11 cellular contexts compared by ENCODE assay signal in the genomic region with DNA sequence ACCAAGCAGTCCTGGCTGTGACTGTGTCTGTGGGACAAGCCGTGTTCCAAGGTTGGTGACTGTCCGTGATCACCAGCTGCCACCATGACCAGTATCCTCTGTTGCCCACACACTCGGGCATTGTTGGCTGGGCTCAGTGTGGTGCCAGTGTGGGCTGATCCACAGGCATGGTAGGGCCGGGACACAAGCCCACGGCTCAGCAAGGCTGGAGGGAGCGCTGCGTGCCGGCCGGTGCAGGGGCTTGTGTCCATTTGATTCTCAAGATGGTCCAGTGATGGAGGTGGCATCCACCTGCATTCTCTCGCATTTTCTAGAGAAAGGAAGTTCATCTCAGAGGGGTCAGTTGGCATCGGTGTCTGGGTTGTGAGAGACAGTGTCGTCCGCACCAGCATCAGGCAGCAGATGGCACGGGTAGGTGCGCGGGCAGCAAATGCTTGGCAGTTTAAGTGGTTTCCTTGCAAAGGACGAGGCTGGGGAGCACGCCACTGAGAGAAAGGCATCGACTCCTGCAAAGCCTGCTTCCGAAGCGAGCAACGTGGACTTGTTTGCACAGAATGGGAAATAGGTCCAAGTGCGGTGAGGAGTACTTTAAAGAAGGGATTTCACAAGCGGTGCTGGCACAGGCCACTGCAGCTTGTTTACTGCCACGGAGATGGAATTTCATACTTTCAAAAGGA. TPM values are rescaled to one million over a fixed set of nuclear protein-coding genes. Genes with fewer than 3 reads are reported as not detected.
DNase-seq lines count a peak whose midpoint lies in the region; ATAC-seq and TF ChIP-seq lines count a peak whose summit lies in the region.
"Had no signal": no experiment of that assay in that cellular context is flagged by ENCODE, and none has a peak within 500 bp of the region (broad histone marks: within the 10 kb centered on the region; RNA-seq: fewer than 3 reads in every experiment).

No MANE protein-coding gene starts in this region.

- peak overlapping the region; percentile 98 for H3K27ac Mint-ChIP-seq in HFFc6
- no peak overlapping the region for H3K27ac Mint-ChIP-seq in stimulated activated memory B cell treated with anti-CD40 and anti-IgM and Interleukin-4, amounts not matched to agents 10 μg/mL and 1 μg/mL and 100 μg/mL, for 72 hours
- H3K27ac Mint-ChIP-seq: activated B cell treated with CpG ODN at 0.5 μM for 24 hours had no signal

- H3K36me3 ChIP-seq in left lung (no peaks in the 10 kb centered on the region), stomach smooth muscle (ENCODE audit: control insufficient read depth in 2 of 2, insufficient read depth in 2 of 2, low read length in 2 of 2) (no peaks in the 10 kb centered on the region)

- H3K4me3 ChIP-seq in left lung (no peak overlapping the region), stomach smooth muscle (ENCODE audit: low read length in 2 of 2) (peak overlapping the region in 1 of 2 donors; percentile 22)

- no peak overlapping the region for H3K9ac ChIP-seq in stomach smooth muscle (ENCODE audit: low read length in 2 of 2)

- peaks cover 0 to 11% of the 10 kb centered on the region in 2 donors for H3K27me3 ChIP-seq in left lung
- no peaks in the 10 kb centered on the region for H3K27me3 ChIP-seq in stomach smooth muscle (ENCODE audit: control insufficient read depth in 1 of 2, insufficient read depth in 2 of 2, low read length in 2 of 2)

- peaks cover 87% of the 10 kb centered on the region for H3K4me1 Mint-ChIP-seq in HFFc6 (ENCODE audit: low read depth)
- H3K4me1 Mint-ChIP-seq in stimulated activated memory B cell treated with anti-CD40 and anti-IgM and Interleukin-4, amounts not matched to agents 10 μg/mL and 1 μg/mL and 100 μg/mL, for 72 hours = no peaks in the 10 kb centered on the region
- H3K4me1 Mint-ChIP-seq: activated B cell treated with CpG ODN at 0.5 μM for 24 hours had no signal

- H3K4me3 Mint-ChIP-seq in HFFc6 = peak overlapping the region; percentile 83
- H3K4me3 Mint-ChIP-seq in stimulated activated memory B cell treated with anti-CD40 and anti-IgM and Interleukin-4, amounts not matched to agents 10 μg/mL and 1 μg/mL and 100 μg/mL, for 72 hours = no peak overlapping the region
- H3K4me3 Mint-ChIP-seq: activated B cell treated with CpG ODN at 0.5 μM for 24 hours had no signal

- H3K27me3 Mint-ChIP-seq in HFFc6 (ENCODE audit: insufficient read depth) = peaks cover 28% of the 10 kb centered on the region
- peaks cover 9% of the 10 kb centered on the region for H3K27me3 Mint-ChIP-seq in stimulated activated memory B cell treated with anti-CD40 and anti-IgM and Interleukin-4, amounts not matched to agents 10 μg/mL and 1 μg/mL and 100 μg/mL, for 72 hours
- H3K27me3 Mint-ChIP-seq: activated B cell treated with CpG ODN at 0.5 μM for 24 hours had no signal

- no peak for TF ChIP-seq CTCF in HFFc6 (IDR thresholded peaks at IDR 0.05)
- no peak for TF ChIP-seq CTCF in left lung (IDR thresholded peaks at IDR 0.05)

- H3K9me3 ChIP-seq in left lung = no peaks in the 10 kb centered on the region
- H3K9me3 ChIP-seq in stomach smooth muscle (ENCODE audit: control insufficient read depth in 2 of 2, low read length in 2 of 2) = no peaks in the 10 kb centered on the region

- H3K27ac ChIP-seq in left lung (peak overlapping the region in 1 of 2 donors; percentile 54), stomach smooth muscle (ENCODE audit: low read length) (peak overlapping the region; percentile 24)

- H3K9me3 Mint-ChIP-seq in HFFc6 = peaks cover 4% of the 10 kb centered on the region
- peaks cover 9% of the 10 kb centered on the region for H3K9me3 Mint-ChIP-seq in stimulated activated memory B cell treated with anti-CD40 and anti-IgM and Interleukin-4, amounts not matched to agents 10 μg/mL and 1 μg/mL and 100 μg/mL, for 72 hours
- H3K9me3 Mint-ChIP-seq: activated B cell treated with CpG ODN at 0.5 μM for 24 hours had no signal

- H3K4me1 ChIP-seq in left lung (peaks cover 19 to 31% of the 10 kb centered on the region in 2 donors), stomach smooth muscle (ENCODE audit: control insufficient read depth, insufficient read depth, low read length) (peaks cover 58% of the 10 kb centered on the region)

- DNase-seq in HFFc6 (peak; percentile 82), cerebellum (ENCODE audit: low spot score) (peak; percentile 48), left lung (peak; percentile 76 to 79), anterior cingulate cortex (lab: John Stamatoyannopoulos, UW) (no peak)
- no peak for DNase-seq in stimulated activated CD8-positive, alpha-beta memory T cell treated with anti-CD3 and anti-CD28 coated beads, Interleukin-4, amount 100 ng/mL, for 48 hours
- DNase-seq: activated B cell treated with CpG ODN at 0.5 μM for 24 hours, activated gamma-delta T cell, NCI-H1417 treated with DMSO at 0.1 percent for 48 hours had no signal

- intact Hi-C loops in left lung (cut with DNase I) = no loop called here

- ATAC-seq in left lung (peak; percentile 76), GM21360 (IDR thresholded peaks at IDR 0.05; ENCODE audit: unreplicated experiment) (no peak)
- no peak for ATAC-seq in stimulated activated memory B cell treated with anti-CD40 and anti-IgM and Interleukin-4, amounts not matched to agents 10 μg/mL and 1 μg/mL and 100 μg/mL, for 72 hours

- peaks cover 25% of the 10 kb centered on the region for H3K36me3 Mint-ChIP-seq in HFFc6 (ENCODE audit: low read depth)
- no peaks in the 10 kb centered on the region for H3K36me3 Mint-ChIP-seq in stimulated activated memory B cell treated with anti-CD40 and anti-IgM and Interleukin-4, amounts not matched to agents 10 μg/mL and 1 μg/mL and 100 μg/mL, for 72 hours

RNA-seq across cellular contexts. Expression of a gene that starts 20.9 kb away (rescaled TPM):
- total RNA-seq in HFFc6 (2021; fragmentation: NEBNext Ultra II Directional; extraction: Animal tissue kit (Norgen Biotek cat#: 25700)) = 100 to 1,000 TPM; 127 to 146 (median 137) TPM
- 1.3 TPM for total RNA-seq in cerebellum
- total RNA-seq in left lung = 10 to 100 TPM in 1 of 2 donors, 1 to 10 TPM in 1; 8.9 to 12.8 TPM
- total RNA-seq: activated B cell treated with CpG ODN at 0.5 μM for 24 hours had no signal

Comparison
In these comparisons a context has a peak if more than half of its experiments do, and no peak if none do; other contexts are left out.
1. DNase-seq: peak in HFFc6 (single experiment), cerebellum (single experiment) and left lung (2 of 2); none in stimulated activated CD8-positive, alpha-beta memory T cell treated with anti-CD3 and anti-CD28 coated beads, Interleukin-4, amount 100 ng/mL, for 48 hours (single experiment) and anterior cingulate cortex (0 of 58).
2. RNA of a gene that starts 20.9 kb away (total RNA-seq): 127 to 146 TPM in HFFc6; 8.9 to 12.8 TPM in left lung and 1.3 TPM in cerebellum (single experiment); every median in the first group is over 4 times any median in the second.